ENCODE assay signal across 8 cellular contexts in genomic region chrX:15738686-15739016, GRCh38. TPM values are rescaled to one million over a fixed set of nuclear protein-coding genes. Genes with fewer than 3 reads are reported as not detected.
DNase-seq lines count a peak whose midpoint lies in the region; ATAC-seq, FAIRE-seq and TF ChIP-seq lines count a peak whose summit lies in the region.

No MANE protein-coding gene starts in this region.

- peaks cover 40% of the 10 kb centered on the region for H3K4me1 Mint-ChIP-seq in activated T-cell treated with anti-CD3 and anti-CD28 coated beads, Interleukin-2, amount 50 U/mL, for 72 hours (ENCODE audit: low read depth)

- peak overlapping the region; percentile 57 for H3K27ac Mint-ChIP-seq in activated T-cell treated with anti-CD3 and anti-CD28 coated beads, Interleukin-2, amount 50 U/mL, for 72 hours

- intact Hi-C loops in left ventricle myocardium inferior (cut with micrococcal nuclease): no loop called here

- H3K4me3 ChIP-seq in HAP-1 (peak overlapping the region; percentile 57), left ventricle myocardium inferior (peak overlapping the region; percentile 70)

- H3K36me3 Mint-ChIP-seq in activated T-cell treated with anti-CD3 and anti-CD28 coated beads, Interleukin-2, amount 50 U/mL, for 72 hours (ENCODE audit: insufficient read depth in 2 of 2): peaks cover 0 to 2% of the 10 kb centered on the region in 2 donors

- DNase-seq in HAP-1 (ENCODE audit: low spot score in 2 of 2) (no peak), left ventricle myocardium inferior (no peak), H54 (ENCODE audit: insufficient read length, low spot score) (no peak), D721Med (ENCODE audit: insufficient read length, low spot score) (no peak), hypothalamus (lab: John Stamatoyannopoulos, UW) (no peak), NCI-H187 (lab: John Stamatoyannopoulos, UW) (no peak)
- peak; percentile 19 to 35 for DNase-seq in activated T-cell treated with anti-CD3 and anti-CD28 coated beads, Interleukin-2, amount 50 U/mL, for 72 hours
- DNase-seq in stimulated activated CD8-positive, alpha-beta memory T cell treated with anti-CD3 and anti-CD28 coated beads, Interleukin-4, amount 100 ng/mL, for 48 hours: peak; percentile 32

- no peak for TF ChIP-seq POLR2A in H54 (IDR thresholded peaks at IDR 0.05; ENCODE audit: low read depth, low read length)

- peaks cover 22% of the 10 kb centered on the region for H3K4me1 ChIP-seq in HAP-1
- peaks cover 14% of the 10 kb centered on the region for H3K4me1 ChIP-seq in left ventricle myocardium inferior

- FAIRE-seq in H54 (lab: Jason Lieb, UNC) (no peak), D721Med (lab: Jason Lieb, UNC) (no peak)

- H3K4me3 Mint-ChIP-seq in activated T-cell treated with anti-CD3 and anti-CD28 coated beads, Interleukin-2, amount 50 U/mL, for 72 hours: peak overlapping the region; percentile 87 to 89

- in situ Hi-C loops in HAP-1 (cut with MboI; ENCODE audit: low sequenced_read_pairs): no loop called here

- H3K9me3 ChIP-seq in HAP-1: no peaks in the 10 kb centered on the region
- H3K9me3 ChIP-seq in left ventricle myocardium inferior (replicated peaks): no peaks in the 10 kb centered on the region

- H3K27me3 ChIP-seq in HAP-1 (ENCODE audit: low read depth): no peaks in the 10 kb centered on the region
- no peaks in the 10 kb centered on the region for H3K27me3 ChIP-seq in left ventricle myocardium inferior (ENCODE audit: low read depth)

- peak overlapping the region; percentile 46 for H3K27ac ChIP-seq in left ventricle myocardium inferior (replicated peaks)

- H3K36me3 ChIP-seq in HAP-1 (replicated peaks) (no peaks in the 10 kb centered on the region), left ventricle myocardium inferior (no peaks in the 10 kb centered on the region)

- no peak for TF ChIP-seq CTCF in left ventricle myocardium inferior (IDR thresholded peaks at IDR 0.05; ENCODE audit: borderline replicate concordance)
- no peak for TF ChIP-seq CTCF in D721Med (IDR thresholded peaks at IDR 0.05; ENCODE audit: insufficient read depth, missing control alignments)

- no peaks in the 10 kb centered on the region for H3K9me3 Mint-ChIP-seq in activated T-cell treated with anti-CD3 and anti-CD28 coated beads, Interleukin-2, amount 50 U/mL, for 72 hours

- peak; percentile 24 to 30 for ATAC-seq in activated T-cell treated with anti-CD3 and anti-CD28 coated beads, Interleukin-2, amount 50 U/mL, for 72 hours (replicated peaks in 1 of 2)

- H3K27me3 Mint-ChIP-seq in activated T-cell treated with anti-CD3 and anti-CD28 coated beads, Interleukin-2, amount 50 U/mL, for 72 hours (ENCODE audit: low read depth): no peaks in the 10 kb centered on the region

RNA-seq across cellular contexts. Expression of gene CA5B, which starts 0.6 kb away (rescaled TPM):
- total RNA-seq in activated T-cell treated with anti-CD3 and anti-CD28 coated beads, Interleukin-2, amount 50 U/mL, for 72 hours: 10 to 100 TPM; 10.5 to 11.7 TPM
- total RNA-seq in left ventricle myocardium inferior: 3.2 TPM

RNA-seq across cellular contexts. Expression of gene ZRSR2, which starts 51.6 kb away (rescaled TPM):
- total RNA-seq in activated T-cell treated with anti-CD3 and anti-CD28 coated beads, Interleukin-2, amount 50 U/mL, for 72 hours: 10 to 100 TPM; 15.3 to 27.2 TPM
- 7.8 TPM for total RNA-seq in left ventricle myocardium inferior

Comparison
In these comparisons a context has a peak if more than half of its experiments do, and no peak if none do; other contexts are left out.
1. DNase-seq: peak in activated T-cell treated with anti-CD3 and anti-CD28 coated beads, Interleukin-2, amount 50 U/mL, for 72 hours (2 of 2) and stimulated activated CD8-positive, alpha-beta memory T cell treated with anti-CD3 and anti-CD28 coated beads, Interleukin-4, amount 100 ng/mL, for 48 hours (single experiment); none in HAP-1 (0 of 2), left ventricle myocardium inferior (single experiment), H54 (single experiment), D721Med (single experiment), hypothalamus (0 of 51) and NCI-H187 (0 of 2).